In the genomic region with DNA sequence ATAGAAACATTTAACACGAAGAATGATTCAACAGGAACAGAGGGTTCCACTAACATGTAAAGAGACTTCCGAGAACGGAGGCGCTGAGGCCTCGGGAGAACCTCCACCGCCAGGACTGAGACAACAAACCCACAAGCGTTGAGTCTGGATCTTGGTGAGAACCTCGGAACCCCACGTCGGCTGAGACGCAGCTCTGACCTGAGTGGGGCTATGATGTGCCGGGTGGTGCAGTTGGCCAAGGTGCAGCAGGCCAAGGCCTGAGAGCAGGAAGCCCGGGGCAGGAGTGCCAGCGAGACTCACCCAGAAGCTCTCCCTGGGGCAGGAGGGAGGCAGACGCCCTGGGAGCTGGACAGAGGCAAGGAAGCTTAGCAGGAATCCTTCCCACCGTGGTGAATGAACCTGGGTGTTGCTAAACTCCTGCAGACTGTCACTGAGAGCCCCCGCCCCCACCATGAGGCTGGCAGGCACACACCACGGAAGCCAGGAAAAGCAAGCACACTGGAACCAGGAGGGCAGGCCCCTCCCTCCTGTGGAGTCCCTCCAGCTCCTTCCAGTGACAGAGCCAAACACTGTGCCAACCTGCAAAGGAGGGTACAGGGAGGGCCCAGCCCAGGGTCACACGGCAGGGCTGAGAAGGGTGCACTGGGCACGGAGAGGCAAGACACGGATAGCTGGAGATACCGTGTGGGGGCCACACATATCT, we compare ENCODE assay signal across 14 cellular contexts. TPM values are rescaled to one million over a fixed set of nuclear protein-coding genes. Genes with fewer than 3 reads are reported as not detected.
DNase-seq lines count a peak whose midpoint lies in the region; ATAC-seq and TF ChIP-seq lines count a peak whose summit lies in the region.
"Had no signal": no experiment of that assay in that cellular context is flagged by ENCODE, and none has a peak within 500 bp of the region (broad histone marks: within the 10 kb centered on the region; RNA-seq: fewer than 3 reads in every experiment).

No MANE protein-coding gene starts in this region.

- H3K4me2 ChIP-seq in osteoblast (ENCODE audit: insufficient read depth, low read length) (no peak overlapping the region), Karpas-422 (ENCODE audit: low read depth, low read length, poor library complexity, severe bottlenecking) (no peak overlapping the region)

- H3K27ac ChIP-seq in RWPE1 = peak overlapping the region; percentile 38
- no peak overlapping the region for H3K27ac ChIP-seq in osteoblast (ENCODE audit: low read depth, low read length)
- H3K27ac ChIP-seq in Karpas-422 (ENCODE audit: low read length) = no peak overlapping the region

- H3K36me3 ChIP-seq in osteoblast (ENCODE audit: insufficient read depth, low read length) (peaks cover 53% of the 10 kb centered on the region), Karpas-422 (ENCODE audit: insufficient read depth, low read length) (peaks cover 42% of the 10 kb centered on the region)

- peaks cover 14% of the 10 kb centered on the region for H4K20me1 ChIP-seq in osteoblast (ENCODE audit: insufficient read depth, low read length)
- peaks cover 55% of the 10 kb centered on the region for H4K20me1 ChIP-seq in Karpas-422 (ENCODE audit: insufficient read depth, low read depth, low read length)

- H3K9ac ChIP-seq in Karpas-422 (ENCODE audit: low read length) = no peak overlapping the region

- ATAC-seq in HG03280 (IDR thresholded peaks at IDR 0.05; ENCODE audit: unreplicated experiment) = no peak
- ATAC-seq: activated CD4-positive, alpha-beta T cell treated with anti-CD3 and anti-CD28 coated beads for 36 hours had no signal

- H2AFZ ChIP-seq in osteoblast (ENCODE audit: low read length) = no peak overlapping the region
- H2AFZ ChIP-seq in Karpas-422 (ENCODE audit: low read length) = no peak overlapping the region

- TF ChIP-seq CTCF in RWPE1 (conservative IDR thresholded peaks at IDR 0.05; ENCODE audit: low read depth) (no peak), osteoblast (IDR thresholded peaks at IDR 0.05; ENCODE audit: extremely low read depth, low read depth, low read length) (no peak)

- H3K79me2 ChIP-seq in osteoblast (ENCODE audit: insufficient read depth, low read length) = peaks cover 37% of the 10 kb centered on the region
- H3K79me2 ChIP-seq in Karpas-422 (ENCODE audit: low read length) = peaks cover 19% of the 10 kb centered on the region; the same call in 1 of the 2 replicates

- H3K4me1 ChIP-seq in osteoblast (ENCODE audit: insufficient read depth, low read length) (no peaks in the 10 kb centered on the region), Karpas-422 (ENCODE audit: low read length) (no peaks in the 10 kb centered on the region)

- peak; percentile 12 for DNase-seq in 8988T
- DNase-seq in RWPE1 (ENCODE audit: low spot score) = no peak
- peak; percentile 43 for DNase-seq in globus pallidus (ENCODE audit: low spot score)
- DNase-seq in osteoblast (ENCODE audit: insufficient read length, low spot score, missing footprints) = peak; percentile 78
- no peak for DNase-seq in Karpas-422
- no peak for DNase-seq in SW 1271 (lab: John Stamatoyannopoulos, UW)
- no peak for DNase-seq in DMS53 treated with DMSO at 0.1 percent for 48 hours (lab: John Stamatoyannopoulos, UW; ENCODE audit: unreplicated experiment)
- DNase-seq: activated CD4-positive, alpha-beta T cell treated with anti-CD3 and anti-CD28 coated beads for 36 hours; amniotic stem cell; GOT3; KG1; NCI-H226; SIG-M5 had no signal

- no peaks in the 10 kb centered on the region for H3K9me2 ChIP-seq in Karpas-422 (replicated peaks; ENCODE audit: insufficient read depth, low read length)

- H3K4me3 ChIP-seq in osteoblast (ENCODE audit: insufficient read depth, low read length) = peak overlapping the region; percentile 19
- H3K4me3 ChIP-seq in Karpas-422 (ENCODE audit: low read length) = no peak overlapping the region

- H3K27me3 ChIP-seq in osteoblast (ENCODE audit: insufficient read depth, low read length) = no peaks in the 10 kb centered on the region
- H3K27me3 ChIP-seq in Karpas-422 (ENCODE audit: low read length) = no peaks in the 10 kb centered on the region

- POLR2A ChIA-PET in RWPE1 (lab: Yijun Ruan, JAX; ENCODE audit: low non-redundant PET) = interaction anchor here (0.6 kb wide), 1 partner anchor 51 kb away, joined by 4 read pairs; no protein-coding TSS in a partner anchor

- CTCF ChIA-PET in RWPE1 (lab: Yijun Ruan, JAX) = no interaction called here

- H3K9me3 ChIP-seq in osteoblast (ENCODE audit: low read depth, low read length) (no peaks in the 10 kb centered on the region), Karpas-422 (ENCODE audit: low read length) (no peaks in the 10 kb centered on the region)

RNA-seq across cellular contexts. Expression of a gene that starts 34.8 kb away (rescaled TPM):
- total RNA-seq in osteoblast = 8.0 and 10.1 TPM in 2 replicates
- total RNA-seq in Karpas-422 (2014; rRNA removed; shearing (Covaris generic); ENCODE audit: low replicate concordance) = 15.3 and 24.9 TPM in 2 replicates

RNA-seq across cellular contexts. Expression of a gene that starts 48.5 kb away (rescaled TPM):
- 65.1 and 66.2 TPM in 2 replicates for total RNA-seq in osteoblast
- total RNA-seq in Karpas-422 (2014; rRNA removed; shearing (Covaris generic); ENCODE audit: low replicate concordance) = 10.7 and 21.0 TPM in 2 replicates

Comparison
In these comparisons a context has a peak if more than half of its experiments do, and no peak if none do; other contexts are left out.
1. DNase-seq: peak in 8988T (single experiment), globus pallidus (single experiment) and osteoblast (single experiment); none in RWPE1 (single experiment), Karpas-422 (single experiment), SW 1271 (0 of 2) and DMS53 treated with DMSO at 0.1 percent for 48 hours (single experiment).